14 cellular contexts compared by ENCODE assay signal in the genomic region with DNA sequence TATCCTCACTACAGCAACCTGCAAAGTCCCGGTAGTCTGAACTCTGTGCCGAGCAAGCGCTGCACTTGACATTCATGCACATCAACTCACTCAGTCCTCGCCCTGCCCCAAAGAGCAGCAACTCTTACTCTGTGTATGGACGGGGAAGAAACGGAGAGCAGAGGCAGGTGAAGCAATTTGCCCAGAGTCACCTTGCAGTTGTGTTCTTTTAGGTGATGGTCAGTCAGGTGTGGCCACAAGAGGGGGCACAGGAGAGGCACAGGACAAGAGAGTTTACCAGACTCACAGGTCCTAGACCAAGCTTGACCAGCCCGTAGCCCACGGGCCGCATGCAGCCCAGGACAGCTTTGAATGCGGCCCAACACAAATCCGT. TPM values are rescaled to one million over a fixed set of nuclear protein-coding genes. Genes with fewer than 3 reads are reported as not detected.
DNase-seq lines count a peak whose midpoint lies in the region; ATAC-seq, FAIRE-seq and TF ChIP-seq lines count a peak whose summit lies in the region.
"Had no signal": no experiment of that assay in that cellular context is flagged by ENCODE, and none has a peak within 500 bp of the region (broad histone marks: within the 10 kb centered on the region; RNA-seq: fewer than 3 reads in every experiment).

No MANE protein-coding gene starts in this region.

- H3K4me2 ChIP-seq in A549, result no peak overlapping the region

- FAIRE-seq in A549 (lab: Jason Lieb, UNC), result no peak

- H3K4me3 Mint-ChIP-seq in HFFc6 (no peak overlapping the region), WTC11 (no peak overlapping the region)

- no peaks in the 10 kb centered on the region for H3K27me3 ChIP-seq in ovary

- no peaks in the 10 kb centered on the region for H3K36me3 ChIP-seq in ovary
- H3K36me3 ChIP-seq: thoracic aorta had no signal

- H3K36me3 Mint-ChIP-seq in HFFc6 (ENCODE audit: low read depth) (no peaks in the 10 kb centered on the region), WTC11 (no peaks in the 10 kb centered on the region)

- peak; percentile 60 to 77; a peak in 3 of 6 replicates for ATAC-seq in A549
- ATAC-seq in WTC11, result peak; percentile 77
- ATAC-seq in GM21526 (IDR thresholded peaks at IDR 0.05; ENCODE audit: low FRiP score, unreplicated experiment), result no peak
- ATAC-seq: sciatic nerve had no signal

- POLR2A ChIA-PET in A549 (lab: Yijun Ruan, JAX) (interaction anchor here (0.7 kb wide), 1 partner anchor 44 kb away, joined by 4 read pairs; no protein-coding TSS in a partner anchor), WTC11 (lab: Charles Lee) (no interaction called here)

- H3K4me3 ChIP-seq in A549 (no peak overlapping the region), ovary (no peak overlapping the region)
- H3K4me3 ChIP-seq: thoracic aorta had no signal

- no peak overlapping the region for H3K27ac Mint-ChIP-seq in HFFc6
- H3K27ac Mint-ChIP-seq in WTC11, result no peak overlapping the region

- in situ Hi-C loops in GM13977 (cut with MboI; ENCODE audit: low pct_unique_long_range_greater_than_20kb, low sequenced_read_pairs, unreplicated experiment), result no loop called here

- TF ChIP-seq RAD21 in A549 (conservative IDR thresholded peaks at IDR 0.05 in 1 of 2, IDR thresholded peaks at IDR 0.05 in 1 of 2), result 0 out of 5 replicates have a peak, but pooled peaks of 1 of the 2 experiments have one; percentile 15

- no peaks in the 10 kb centered on the region for H3K4me1 Mint-ChIP-seq in HFFc6 (ENCODE audit: low read depth)
- H3K4me1 Mint-ChIP-seq in WTC11, result peaks cover 8% of the 10 kb centered on the region; the same call in 1 of the 2 replicates

- CTCF ChIA-PET in A549 (lab: Yijun Ruan, JAX) (interaction anchor here (0.8 to 1.8 kb wide), 3 partner anchors 9 to 21 kb away, joined by 3 to 6 read pairs (median 4); no protein-coding TSS in a partner anchor), WTC11 (lab: Charles Lee) (interaction anchor here (0.6 to 1.6 kb wide), 14 partner anchors 10 to 117 kb away, joined by 3 to 13 read pairs (median 4); no protein-coding TSS in a partner anchor)

- H3K9me3 ChIP-seq in A549 (no peaks in the 10 kb centered on the region), ovary (no peaks in the 10 kb centered on the region)
- H3K9me3 ChIP-seq: thoracic aorta had no signal

- no peak overlapping the region for H3K27ac ChIP-seq in A549
- H3K27ac ChIP-seq in ovary, result no peak overlapping the region
- H3K27ac ChIP-seq: thoracic aorta had no signal

- WGBS in A549 (ENCODE audit: missing lambda C conversion rate), result 46% methylated on average over 11 of the region's 11 CpGs
- WGBS in ovary, 3 donors, result 79 to 88% (median 87%) methylated on average over 11 of the region's 11 CpGs

- no peak for TF ChIP-seq EP300 in A549 (IDR thresholded peaks at IDR 0.05)
- no peak for TF ChIP-seq EP300 in ovary (IDR thresholded peaks at IDR 0.05)

- DNase-seq in A549 (ENCODE audit: low read depth in 1 of 2, low spot score in 1 of 2) (peak; percentile 18 to 41), HFFc6 (no peak), WTC11 (ENCODE audit: low spot score) (peak; percentile 60), islet precursor cell (peak; percentile 83), ovary (no peak), GM13977 (ENCODE audit: low spot score) (no peak), NCI-H82 treated with DMSO at 0.1 percent for 48 hours (lab: John Stamatoyannopoulos, UW; ENCODE audit: unreplicated experiment) (no peak)
- DNase-seq: activated naive CD4-positive, alpha-beta T cell; glutamatergic neuron; NCI-H510A treated with DMSO at 0.1 percent for 48 hours had no signal

- H3K27me3 Mint-ChIP-seq in HFFc6 (ENCODE audit: insufficient read depth), result peaks cover 34% of the 10 kb centered on the region
- no peaks in the 10 kb centered on the region; the same call in 1 of the 2 replicates for H3K27me3 Mint-ChIP-seq in WTC11 (ENCODE audit: low read depth)

- no peak for TF ChIP-seq POLR2A in A549 (IDR thresholded peaks at IDR 0.05; ENCODE audit: low read length)
- TF ChIP-seq POLR2A in ovary (IDR thresholded peaks at IDR 0.05), result no peak

- TF ChIP-seq CTCF in A549 (IDR thresholded peaks at IDR 0.05), result no peak; the same call in 2 of the 3 replicates
- peak; percentile 46; the same call in 1 of the 2 replicates for TF ChIP-seq CTCF in HFFc6 (IDR thresholded peaks at IDR 0.05)
- no peak for TF ChIP-seq CTCF in WTC11 (IDR thresholded peaks at IDR 0.05)
- no peak for TF ChIP-seq CTCF in ovary (IDR thresholded peaks at IDR 0.05)
- TF ChIP-seq CTCF in GM13977 (IDR thresholded peaks at IDR 0.05; ENCODE audit: extremely low read depth, insufficient read depth, missing control alignments), result no peak

- H3K4me1 ChIP-seq in A549 (no peaks in the 10 kb centered on the region), ovary (ENCODE audit: insufficient read depth) (peaks cover 3% of the 10 kb centered on the region)

- H3K9me3 Mint-ChIP-seq in HFFc6 (no peaks in the 10 kb centered on the region), WTC11 (no peaks in the 10 kb centered on the region)

- intact Hi-C loops in ovary (cut with DNase I), result no loop called here

TF ChIP-seq in A549, 52 proteins besides CTCF, POLR2A, EP300 and RAD21:
- TF ChIP-seq SMC3 (IDR thresholded peaks at IDR 0.05), result peak; percentile 29; the same call in 2 of the 3 replicates
- TF ChIP-seq RARB (CRISPR knock-in tag; IDR thresholded peaks at IDR 0.05), result no peak
- no peak for TF ChIP-seq REST (IDR thresholded peaks at IDR 0.05)
- no peak for TF ChIP-seq CBX8 (IDR thresholded peaks at IDR 0.05)
- TF ChIP-seq HOXB5 (CRISPR knock-in tag; IDR thresholded peaks at IDR 0.05), result no peak

TF ChIP-seq in WTC11, 78 proteins besides CTCF, POLR2A, EP300 and RAD21:
- no peak for TF ChIP-seq NR3C1 (CRISPR knock-in tag; conservative IDR thresholded peaks at IDR 0.05; ENCODE audit: low read depth)
- TF ChIP-seq ERG (CRISPR knock-in tag; IDR thresholded peaks at IDR 0.05), result no peak
- TF ChIP-seq CBFB (CRISPR knock-in tag; IDR thresholded peaks at IDR 0.05; ENCODE audit: low read depth), result no peak
- TF ChIP-seq ESRRA (CRISPR knock-in tag; IDR thresholded peaks at IDR 0.05; ENCODE audit: borderline replicate concordance), result no peak
TF ChIP-seq in WTC11: peak in this region for 0.

RNA-seq across cellular contexts. Expression of gene TSPAN11, which starts 39.1 kb away (rescaled TPM):
- polyA plus RNA-seq in A549 (2011; rRNA removed), result 0.01 and 0.04 TPM in 2 replicates
- polyA plus RNA-seq in A549 (2012; cell fraction: cytosol; rRNA removed), result 0.03 and 0.08 TPM in 2 replicates
- polyA plus RNA-seq in A549 (2012; cell fraction: nucleus; rRNA removed), result 0.02 and 0.12 TPM in 2 replicates
- 0.04 to 0.10 TPM (median 0.06 TPM) in 3 replicates for polyA plus RNA-seq in A549 (2017; fragmentation: RNase III; extraction: RNeasy Plus Mini Kit Qiagen cat#74134 plus additional on column Dnase treatment)
- polyA minus RNA-seq in A549 (2011; rRNA and poly(A)+ RNA removed), result 0.10 and 0.12 TPM in 2 replicates
- total RNA-seq in HFFc6 (2021; fragmentation: NEBNext Ultra II Directional; extraction: Animal tissue kit (Norgen Biotek cat#: 25700)), result under 1 TPM in 2 of 6 experiments, not detected in 4; 0.17 to 0.18 TPM
- 4.6 to 6.1 TPM (median 5.3 TPM) in 3 replicates for total RNA-seq in WTC11 (2021)
- 1 to 10 TPM in 4 of 7 donors, under 1 TPM in 3; 0.33 to 2.8 (median 1.5) TPM for total RNA-seq in ovary
- 1 to 10 TPM in 1 of 2 donors, under 1 TPM in 1; 0.84 to 2.2 TPM for polyA plus RNA-seq in ovary
- total RNA-seq: mononuclear cell had no signal

Comparison
In these comparisons a context has a peak if more than half of its experiments do, and no peak if none do; other contexts are left out.
1. DNase-seq: peak in A549 (2 of 2), WTC11 (single experiment) and islet precursor cell (single experiment); none in HFFc6 (single experiment), ovary (0 of 5), GM13977 (single experiment) and NCI-H82 treated with DMSO at 0.1 percent for 48 hours (single experiment).